Comparison of ENCODE assay signal across 1 cellular context in the genomic region with DNA sequence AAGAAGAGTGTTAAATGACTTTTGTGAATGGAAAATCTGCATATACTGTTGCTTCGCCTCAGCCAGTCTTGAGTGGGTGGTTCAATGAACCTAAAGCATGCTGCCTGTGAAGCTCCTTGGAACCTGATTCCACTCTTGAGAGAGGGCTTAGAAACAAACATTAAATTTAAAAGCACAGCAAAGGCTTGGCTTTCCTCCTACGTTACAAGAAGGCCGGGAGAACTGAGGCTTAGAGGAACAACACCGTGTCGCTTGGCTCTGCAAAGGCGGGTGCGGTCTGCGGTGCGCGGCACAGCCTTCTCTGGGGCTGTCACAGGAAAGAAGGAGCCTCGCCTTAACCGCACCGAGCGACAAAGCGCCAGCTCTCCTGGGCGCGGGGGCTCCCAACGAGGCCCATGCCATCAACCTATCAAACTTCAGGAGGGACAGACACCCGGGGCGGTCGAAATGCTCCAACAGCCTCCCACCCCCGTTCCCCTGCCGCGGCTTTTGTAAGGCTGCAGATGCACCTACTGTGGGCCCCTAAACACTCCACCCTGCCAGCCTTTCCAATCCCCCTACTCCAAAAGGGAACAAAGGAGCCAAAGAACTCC.
A peak's percentile ranks its signal among the peaks of the same experiment; 100 is the strongest.
TF ChIP-seq lines count a peak whose summit lies in the region.

No MANE protein-coding gene starts in this region.

TF ChIP-seq in HEK293, 187 proteins besides CTCF, POLR2A, EP300 and RAD21 (continued from another document):
- TF ChIP-seq, protein P1, sequence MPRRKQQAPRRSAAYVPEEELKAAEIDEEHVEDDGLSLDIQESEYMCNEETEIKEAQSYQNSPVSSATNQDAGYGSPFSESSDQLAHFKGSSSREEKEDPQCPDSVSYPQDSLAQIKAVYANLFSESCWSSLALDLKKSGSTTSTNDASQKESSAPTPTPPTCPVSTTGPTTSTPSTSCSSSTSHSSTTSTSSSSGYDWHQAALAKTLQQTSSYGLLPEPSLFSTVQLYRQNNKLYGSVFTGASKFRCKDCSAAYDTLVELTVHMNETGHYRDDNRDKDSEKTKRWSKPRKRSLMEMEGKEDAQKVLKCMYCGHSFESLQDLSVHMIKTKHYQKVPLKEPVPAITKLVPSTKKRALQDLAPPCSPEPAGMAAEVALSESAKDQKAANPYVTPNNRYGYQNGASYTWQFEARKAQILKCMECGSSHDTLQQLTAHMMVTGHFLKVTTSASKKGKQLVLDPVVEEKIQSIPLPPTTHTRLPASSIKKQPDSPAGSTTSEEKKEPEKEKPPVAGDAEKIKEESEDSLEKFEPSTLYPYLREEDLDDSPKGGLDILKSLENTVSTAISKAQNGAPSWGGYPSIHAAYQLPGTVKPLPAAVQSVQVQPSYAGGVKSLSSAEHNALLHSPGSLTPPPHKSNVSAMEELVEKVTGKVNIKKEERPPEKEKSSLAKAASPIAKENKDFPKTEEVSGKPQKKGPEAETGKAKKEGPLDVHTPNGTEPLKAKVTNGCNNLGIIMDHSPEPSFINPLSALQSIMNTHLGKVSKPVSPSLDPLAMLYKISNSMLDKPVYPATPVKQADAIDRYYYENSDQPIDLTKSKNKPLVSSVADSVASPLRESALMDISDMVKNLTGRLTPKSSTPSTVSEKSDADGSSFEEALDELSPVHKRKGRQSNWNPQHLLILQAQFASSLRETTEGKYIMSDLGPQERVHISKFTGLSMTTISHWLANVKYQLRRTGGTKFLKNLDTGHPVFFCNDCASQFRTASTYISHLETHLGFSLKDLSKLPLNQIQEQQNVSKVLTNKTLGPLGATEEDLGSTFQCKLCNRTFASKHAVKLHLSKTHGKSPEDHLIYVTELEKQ (tag by site-specific recombination; IDR thresholded peaks at IDR 0.05; ENCODE audit: borderline replicate concordance): no peak
- TF ChIP-seq ZIC2 (tag by site-specific recombination; IDR thresholded peaks at IDR 0.05) (peak; percentile 40; the same call in 1 of the 2 replicates), ZNF10 (tag by site-specific recombination; IDR thresholded peaks at IDR 0.05) (no peak), ZNF341 (tag by site-specific recombination; IDR thresholded peaks at IDR 0.05; ENCODE audit: low read depth) (peak; percentile 98), GLIS1 (tag by site-specific recombination; IDR thresholded peaks at IDR 0.05) (peak; percentile 69), ZNF394 (tag by site-specific recombination; IDR thresholded peaks at IDR 0.05; ENCODE audit: borderline replicate concordance) (no peak), ZNF366 (tag by site-specific recombination; conservative IDR thresholded peaks at IDR 0.05) (peak; percentile 34; the same call in 1 of the 2 replicates), SCRT2 (tag by site-specific recombination; IDR thresholded peaks at IDR 0.05) (peak; percentile 66), ZBTB48 (tag by site-specific recombination; IDR thresholded peaks at IDR 0.05) (no peak), ZBTB17 (tag by site-specific recombination; IDR thresholded peaks at IDR 0.05) (peak; percentile 49), KLF8 (tag by site-specific recombination; IDR thresholded peaks at IDR 0.05) (peak; percentile 32; the same call in 1 of the 2 replicates), EGR2 (tag by site-specific recombination; IDR thresholded peaks at IDR 0.05; ENCODE audit: low read depth) (peak; percentile 68), ZXDB (tag by site-specific recombination; IDR thresholded peaks at IDR 0.05) (peak; percentile 57), ZNF274 (IDR thresholded peaks at IDR 0.05; ENCODE audit: low read length) (no peak), ZNF274 (tag by site-specific recombination; IDR thresholded peaks at IDR 0.05; ENCODE audit: borderline replicate concordance) (no peak)
- TF ChIP-seq, protein P2, sequence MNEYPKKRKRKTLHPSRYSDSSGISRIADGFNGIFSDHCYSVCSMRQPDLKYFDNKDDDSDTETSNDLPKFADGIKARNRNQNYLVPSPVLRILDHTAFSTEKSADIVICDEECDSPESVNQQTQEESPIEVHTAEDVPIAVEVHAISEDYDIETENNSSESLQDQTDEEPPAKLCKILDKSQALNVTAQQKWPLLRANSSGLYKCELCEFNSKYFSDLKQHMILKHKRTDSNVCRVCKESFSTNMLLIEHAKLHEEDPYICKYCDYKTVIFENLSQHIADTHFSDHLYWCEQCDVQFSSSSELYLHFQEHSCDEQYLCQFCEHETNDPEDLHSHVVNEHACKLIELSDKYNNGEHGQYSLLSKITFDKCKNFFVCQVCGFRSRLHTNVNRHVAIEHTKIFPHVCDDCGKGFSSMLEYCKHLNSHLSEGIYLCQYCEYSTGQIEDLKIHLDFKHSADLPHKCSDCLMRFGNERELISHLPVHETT (tag by site-specific recombination; IDR thresholded peaks at IDR 0.05): no peak
- TF ChIP-seq, protein P3, sequence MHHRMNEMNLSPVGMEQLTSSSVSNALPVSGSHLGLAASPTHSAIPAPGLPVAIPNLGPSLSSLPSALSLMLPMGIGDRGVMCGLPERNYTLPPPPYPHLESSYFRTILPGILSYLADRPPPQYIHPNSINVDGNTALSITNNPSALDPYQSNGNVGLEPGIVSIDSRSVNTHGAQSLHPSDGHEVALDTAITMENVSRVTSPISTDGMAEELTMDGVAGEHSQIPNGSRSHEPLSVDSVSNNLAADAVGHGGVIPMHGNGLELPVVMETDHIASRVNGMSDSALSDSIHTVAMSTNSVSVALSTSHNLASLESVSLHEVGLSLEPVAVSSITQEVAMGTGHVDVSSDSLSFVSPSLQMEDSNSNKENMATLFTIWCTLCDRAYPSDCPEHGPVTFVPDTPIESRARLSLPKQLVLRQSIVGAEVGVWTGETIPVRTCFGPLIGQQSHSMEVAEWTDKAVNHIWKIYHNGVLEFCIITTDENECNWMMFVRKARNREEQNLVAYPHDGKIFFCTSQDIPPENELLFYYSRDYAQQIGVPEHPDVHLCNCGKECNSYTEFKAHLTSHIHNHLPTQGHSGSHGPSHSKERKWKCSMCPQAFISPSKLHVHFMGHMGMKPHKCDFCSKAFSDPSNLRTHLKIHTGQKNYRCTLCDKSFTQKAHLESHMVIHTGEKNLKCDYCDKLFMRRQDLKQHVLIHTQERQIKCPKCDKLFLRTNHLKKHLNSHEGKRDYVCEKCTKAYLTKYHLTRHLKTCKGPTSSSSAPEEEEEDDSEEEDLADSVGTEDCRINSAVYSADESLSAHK (tag by site-specific recombination; IDR thresholded peaks at IDR 0.05): peak; percentile 24; the same call in 1 of the 2 replicates
